8 cellular contexts compared by ENCODE assay signal in the genomic region with DNA sequence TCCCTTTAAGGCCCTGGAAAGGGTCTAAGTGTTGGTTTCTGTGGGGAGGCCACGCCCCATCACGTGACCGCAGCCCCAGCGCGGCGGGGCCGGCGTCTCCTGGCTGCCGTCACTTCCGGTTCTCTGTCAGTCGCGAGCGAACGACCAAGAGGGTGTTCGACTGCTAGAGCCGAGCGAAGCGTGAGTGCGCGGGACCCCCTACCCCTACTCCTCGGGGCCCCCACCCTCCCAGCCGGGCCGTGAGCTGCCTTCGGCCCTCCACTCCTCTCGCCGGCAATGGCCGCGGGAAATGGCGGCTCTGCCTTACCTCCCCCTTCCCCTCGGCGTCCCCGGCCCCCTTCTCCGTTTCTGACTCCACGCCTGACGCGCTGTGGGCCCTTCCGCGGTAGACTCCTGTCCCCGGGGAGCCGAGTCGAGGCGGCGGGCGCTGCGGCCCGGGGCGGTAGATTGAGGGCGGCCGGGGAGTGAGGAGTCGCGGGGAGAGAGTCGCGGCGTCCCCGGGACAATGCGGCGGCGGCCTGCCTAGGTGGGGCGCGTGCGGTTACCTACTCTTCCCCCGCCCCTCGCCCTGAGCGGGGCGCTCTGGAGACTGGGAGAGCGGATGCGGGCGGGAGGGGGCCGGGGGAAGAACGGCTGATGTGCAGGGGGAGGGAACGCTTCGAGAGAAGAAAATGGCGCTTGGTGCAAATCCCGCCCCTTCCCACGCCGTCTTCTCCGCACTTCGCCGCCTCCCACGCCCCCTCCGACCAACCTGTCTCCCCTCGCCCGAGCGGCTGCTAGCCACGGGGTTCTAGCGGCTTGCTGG. TPM values are rescaled to one million over a fixed set of nuclear protein-coding genes. Genes with fewer than 3 reads are reported as not detected.
A peak's percentile ranks its signal among the peaks of the same experiment; 100 is the strongest.
DNase-seq lines count a peak whose midpoint lies in the region; ATAC-seq and TF ChIP-seq lines count a peak whose summit lies in the region.

A gene (plus strand): TSS at position 112 of the 805 bp plus-strand sequence. CDS start 2,956 bp downstream, outside the sequence.

- peaks cover 21% of the 10 kb centered on the region for H3K79me2 ChIP-seq in DOHH2 (ENCODE audit: control insufficient read depth, low read length)
- peaks cover 34% of the 10 kb centered on the region for H3K79me2 ChIP-seq in GM23338 (replicated peaks; ENCODE audit: insufficient read depth)
- peaks cover 38% of the 10 kb centered on the region for H3K79me2 ChIP-seq in fibroblast of lung (ENCODE audit: control insufficient read depth, insufficient read depth, low read length)

- H3K4me1 Mint-ChIP-seq in GM23338: peaks cover 46% of the 10 kb centered on the region
- H3K4me1 Mint-ChIP-seq in activated T-helper 1 cell treated with anti-CD3 and anti-CD28 coated beads, Interleukin-12 subunit alpha, Interleukin-12 subunit beta, Interleukin-2, Interleukin-4 antibody, amounts not matched to agents 30 ng/mL and 10 ng/mL and 1 ng/mL, durations not matched to agents 14 hours and 24 hours and 36 hours (ENCODE audit: low read depth): peaks cover 70% of the 10 kb centered on the region
- peaks cover 10 to 77% (median 45%) of the 10 kb centered on the region in 4 donors for H3K4me1 Mint-ChIP-seq in naive thymus-derived CD8-positive, alpha-beta T cell

- H3K9me3 Mint-ChIP-seq in GM23338: no peaks in the 10 kb centered on the region
- H3K9me3 Mint-ChIP-seq in activated T-helper 1 cell treated with anti-CD3 and anti-CD28 coated beads, Interleukin-12 subunit alpha, Interleukin-12 subunit beta, Interleukin-2, Interleukin-4 antibody, amounts not matched to agents 30 ng/mL and 10 ng/mL and 1 ng/mL, durations not matched to agents 14 hours and 24 hours and 36 hours: no peaks in the 10 kb centered on the region
- peaks cover 0 to 2% (median 0%) of the 10 kb centered on the region in 9 donors for H3K9me3 Mint-ChIP-seq in naive thymus-derived CD8-positive, alpha-beta T cell

- H3K9me2 ChIP-seq in DOHH2 (replicated peaks; ENCODE audit: control insufficient read depth, low read length) (no peaks in the 10 kb centered on the region), GM23338 (ENCODE audit: insufficient read depth) (no peaks in the 10 kb centered on the region)

- peak within 1 kb of the TSS; percentile 85 for H3K4me2 ChIP-seq in DOHH2 (ENCODE audit: low read length)
- H3K4me2 ChIP-seq in GM23338: peak within 1 kb of the TSS; percentile 79
- H3K4me2 ChIP-seq in fibroblast of lung (ENCODE audit: extremely low read depth, insufficient read depth, low read length): peak within 1 kb of the TSS; percentile 71

- intact Hi-C loops in activated T-helper 1 cell treated with anti-CD3 and anti-CD28 coated beads, Interleukin-12 subunit alpha, Interleukin-12 subunit beta, Interleukin-2, Interleukin-4 antibody, amounts not matched to agents 30 ng/mL and 10 ng/mL and 1 ng/mL, durations not matched to agents 14 hours and 24 hours and 36 hours (cut with micrococcal nuclease): loop anchor here (1.0 to 5.0 kb wide), 10 partner anchors 43 to 1422 kb away; a partner anchor contains a TSS

- H2AFZ ChIP-seq in GM23338 (no peak within 1 kb of the TSS), fibroblast of lung (ENCODE audit: low read length) (no peak within 1 kb of the TSS)

- POLR2A ChIA-PET in naive thymus-derived CD8-positive, alpha-beta T cell (lab: Charles Lee): interaction anchor here (0.6 to 2.9 kb wide), 6 partner anchors 27 to 413 kb away, joined by 3 to 13 read pairs (median 4); a partner anchor contains a TSS

- H3K36me3 Mint-ChIP-seq in GM23338 (ENCODE audit: low read depth): peaks cover 20% of the 10 kb centered on the region
- peaks cover 21% of the 10 kb centered on the region for H3K36me3 Mint-ChIP-seq in activated T-helper 1 cell treated with anti-CD3 and anti-CD28 coated beads, Interleukin-12 subunit alpha, Interleukin-12 subunit beta, Interleukin-2, Interleukin-4 antibody, amounts not matched to agents 30 ng/mL and 10 ng/mL and 1 ng/mL, durations not matched to agents 14 hours and 24 hours and 36 hours (ENCODE audit: low read depth)
- peaks cover 0 to 20% (median 3%) of the 10 kb centered on the region in 3 donors for H3K36me3 Mint-ChIP-seq in naive thymus-derived CD8-positive, alpha-beta T cell

- peaks cover 44% of the 10 kb centered on the region for H3K4me1 ChIP-seq in DOHH2 (ENCODE audit: control insufficient read depth, low read length)
- peaks cover 35% of the 10 kb centered on the region for H3K4me1 ChIP-seq in GM23338 (ENCODE audit: insufficient read depth)
- peaks cover 3% of the 10 kb centered on the region for H3K4me1 ChIP-seq in fibroblast of lung (ENCODE audit: control insufficient read depth, extremely low read depth, insufficient read depth, low read length)

- H3K9ac ChIP-seq in fibroblast of lung (ENCODE audit: insufficient read depth, low read length): peak within 1 kb of the TSS; percentile 95

- peaks cover 37% of the 10 kb centered on the region for H3K27me3 ChIP-seq in DOHH2 (ENCODE audit: control insufficient read depth, low read length)
- no peaks in the 10 kb centered on the region for H3K27me3 ChIP-seq in GM23338 (ENCODE audit: insufficient read depth)
- H3K27me3 ChIP-seq in fibroblast of lung (ENCODE audit: control insufficient read depth, insufficient read depth, low read length): no peaks in the 10 kb centered on the region

- peak within 1 kb of the TSS; percentile 60 for H3K27ac ChIP-seq in DOHH2 (ENCODE audit: low read depth, low read length)
- peak within 1 kb of the TSS; percentile 89 for H3K27ac ChIP-seq in GM23338 (ENCODE audit: low read depth)
- peak within 1 kb of the TSS; percentile 95 for H3K27ac ChIP-seq in fibroblast of lung (ENCODE audit: insufficient read depth, low read length)

- H3K27ac Mint-ChIP-seq in GM23338: peak within 1 kb of the TSS; percentile 94
- H3K27ac Mint-ChIP-seq in activated T-helper 1 cell treated with anti-CD3 and anti-CD28 coated beads, Interleukin-12 subunit alpha, Interleukin-12 subunit beta, Interleukin-2, Interleukin-4 antibody, amounts not matched to agents 30 ng/mL and 10 ng/mL and 1 ng/mL, durations not matched to agents 14 hours and 24 hours and 36 hours: peak within 1 kb of the TSS; percentile 99
- peak within 1 kb of the TSS; percentile 93 to 99 (median 99) for H3K27ac Mint-ChIP-seq in naive thymus-derived CD8-positive, alpha-beta T cell

- DNase-seq in GM23338 (ENCODE audit: low spot score) (peak; percentile 94), LHCN-M2 (ENCODE audit: low read depth) (peak; percentile 85), RPMI7951 (ENCODE audit: low read depth) (peak; percentile 90), fibroblast of lung (ENCODE audit: low read depth in 2 of 2) (peak; percentile 88 to 91)
- DNase-seq in activated T-helper 1 cell treated with anti-CD3 and anti-CD28 coated beads, Interleukin-12 subunit alpha, Interleukin-12 subunit beta, Interleukin-2, Interleukin-4 antibody, amounts not matched to agents 30 ng/mL and 10 ng/mL and 1 ng/mL, durations not matched to agents 14 hours and 24 hours and 36 hours (ENCODE audit: low spot score): peak; percentile 91
- DNase-seq in naive thymus-derived CD8-positive, alpha-beta T cell: peak; percentile 87 to 96 (median 93)
- peak; percentile 86 to 95 (median 90) for DNase-seq in stimulated activated naive CD4-positive, alpha-beta T cell (lab: John Stamatoyannopoulos, UW)

- H4K20me1 ChIP-seq in DOHH2 (ENCODE audit: control insufficient read depth, insufficient read depth, low read depth, low read length): peaks cover 34% of the 10 kb centered on the region
- peaks cover 4% of the 10 kb centered on the region; the same call in 1 of the 2 replicates for H4K20me1 ChIP-seq in GM23338 (replicated peaks; ENCODE audit: insufficient read depth)
- peaks cover 2% of the 10 kb centered on the region for H4K20me1 ChIP-seq in fibroblast of lung (ENCODE audit: control insufficient read depth, extremely low read depth, insufficient read depth, low read length)

- H3F3A ChIP-seq in DOHH2 (ENCODE audit: control insufficient read depth, insufficient read depth) (peaks cover 19% of the 10 kb centered on the region), GM23338 (replicated peaks; ENCODE audit: low read depth) (peaks cover 5% of the 10 kb centered on the region; the same call in 1 of the 2 replicates)

- H3K4me3 ChIP-seq in DOHH2 (ENCODE audit: low read length): peak within 1 kb of the TSS; percentile 92
- H3K4me3 ChIP-seq in GM23338: peak within 1 kb of the TSS; percentile 88
- peak within 1 kb of the TSS; percentile 78 to 91 (median 82) for H3K4me3 ChIP-seq in fibroblast of lung (replicated peaks in 1 of 4; ENCODE audit: control extremely low read depth in 1 of 4, insufficient read depth in 1 of 4, low read depth in 3 of 4, low read length in 4 of 4)

- TF ChIP-seq CTCF in DOHH2 (IDR thresholded peaks at IDR 0.05; ENCODE audit: low read depth, low read length, poor library complexity, severe bottlenecking) (peak; percentile 33), GM23338 (conservative IDR thresholded peaks at IDR 0.05; ENCODE audit: low read depth in 2 of 2) (peak in 1 of 2 experiments; percentile 30; a peak in 2 of 4 replicates), fibroblast of lung (conservative IDR thresholded peaks at IDR 0.05 in 1 of 2, IDR thresholded peaks at IDR 0.05 in 1 of 2; ENCODE audit: low read depth in 1 of 2, low read length in 2 of 2) (no peak)

- peak; percentile 87 for ATAC-seq in GM23338
- ATAC-seq in naive thymus-derived CD8-positive, alpha-beta T cell: peak; percentile 90 to 94

- H3K36me3 ChIP-seq in DOHH2 (ENCODE audit: control insufficient read depth, low read length) (peaks cover 5% of the 10 kb centered on the region), GM23338 (ENCODE audit: insufficient read depth) (no peaks in the 10 kb centered on the region), fibroblast of lung (ENCODE audit: control insufficient read depth, insufficient read depth, low read length) (no peaks in the 10 kb centered on the region)

- no peaks in the 10 kb centered on the region for H3K9me3 ChIP-seq in DOHH2 (ENCODE audit: control insufficient read depth, insufficient read depth, low read length)
- H3K9me3 ChIP-seq in fibroblast of lung (ENCODE audit: control insufficient read depth, insufficient read depth, low read depth, low read length): no peaks in the 10 kb centered on the region

- peak within 1 kb of the TSS; percentile 91 for H3K4me3 Mint-ChIP-seq in GM23338
- peak within 1 kb of the TSS; percentile 94 for H3K4me3 Mint-ChIP-seq in activated T-helper 1 cell treated with anti-CD3 and anti-CD28 coated beads, Interleukin-12 subunit alpha, Interleukin-12 subunit beta, Interleukin-2, Interleukin-4 antibody, amounts not matched to agents 30 ng/mL and 10 ng/mL and 1 ng/mL, durations not matched to agents 14 hours and 24 hours and 36 hours
- peak within 1 kb of the TSS; percentile 94 to 100 (median 98) for H3K4me3 Mint-ChIP-seq in naive thymus-derived CD8-positive, alpha-beta T cell

- H3K27me3 Mint-ChIP-seq in GM23338 (ENCODE audit: insufficient read depth, low read depth, poor library complexity): peaks cover 10% of the 10 kb centered on the region
- no peaks in the 10 kb centered on the region for H3K27me3 Mint-ChIP-seq in activated T-helper 1 cell treated with anti-CD3 and anti-CD28 coated beads, Interleukin-12 subunit alpha, Interleukin-12 subunit beta, Interleukin-2, Interleukin-4 antibody, amounts not matched to agents 30 ng/mL and 10 ng/mL and 1 ng/mL, durations not matched to agents 14 hours and 24 hours and 36 hours (ENCODE audit: insufficient read depth)
- peaks cover 0 to 2% (median 0%) of the 10 kb centered on the region in 5 donors for H3K27me3 Mint-ChIP-seq in naive thymus-derived CD8-positive, alpha-beta T cell

RNA-seq across cellular contexts. Expression of the gene that starts here (rescaled TPM):
- total RNA-seq in GM23338 (2014; rRNA removed; shearing (Covaris generic)): 288 and 365 TPM in 2 replicates
- polyA plus RNA-seq in GM23338 (2016; fragmentation: Nextera tagmentation; extraction: Ambion mirVana) (1,041 and 1,042 TPM in 2 replicates), fibroblast of lung (349 and 358 TPM in 2 replicates)
- total RNA-seq in LHCN-M2 (2014; rRNA removed) (153 and 288 TPM in 2 replicates), fibroblast of lung (76.5 and 88.0 TPM in 2 replicates)
- 156 TPM for polyA plus RNA-seq in LHCN-M2 (2012)
- total RNA-seq in RPMI7951 (2014; rRNA removed; shearing (Covaris generic)): 391 and 400 TPM in 2 replicates
- 408 and 428 TPM in 2 replicates for total RNA-seq in activated T-helper 1 cell treated with anti-CD3 and anti-CD28 coated beads, Interleukin-12 subunit alpha, Interleukin-12 subunit beta, Interleukin-2, Interleukin-4 antibody, amounts not matched to agents 30 ng/mL and 10 ng/mL and 1 ng/mL, durations not matched to agents 14 hours and 24 hours and 36 hours
- polyA plus RNA-seq in fibroblast of lung (2012): 288 and 292 TPM in 2 replicates
- polyA minus RNA-seq in fibroblast of lung (ENCODE audit: low replicate concordance): 0.85 and 2.7 TPM in 2 replicates
- total RNA-seq in naive thymus-derived CD8-positive, alpha-beta T cell: 100 to 1,000 TPM; 194 to 218 TPM
- 100 to 1,000 TPM; 391 to 592 (median 485) TPM for polyA plus RNA-seq in naive thymus-derived CD8-positive, alpha-beta T cell

Comparison
In these comparisons a context has a peak if more than half of its experiments do, and no peak if none do; other contexts are left out.
1. Peak in every context shown above with its lines: DNase-seq, ATAC-seq, H3K4me3 ChIP-seq and H3K27ac ChIP-seq.